In the genomic region with DNA sequence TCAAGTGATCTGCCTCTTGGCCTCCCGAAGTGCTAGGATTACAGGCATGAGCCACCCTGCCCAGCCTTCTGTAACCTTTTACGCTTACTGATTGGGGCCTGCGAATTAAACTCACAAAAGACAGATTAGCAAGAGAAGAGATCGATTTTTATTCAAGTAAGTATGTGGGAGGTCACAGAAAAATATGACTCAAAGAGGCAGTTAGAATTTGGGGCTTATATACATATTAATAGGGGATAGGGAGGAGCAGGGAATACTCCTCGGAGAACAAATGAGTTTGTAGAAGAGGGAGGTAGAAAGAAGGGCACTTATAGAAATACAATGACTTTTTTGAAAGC, we compare ENCODE assay signal across 19 cellular contexts.
DNase-seq lines count a peak whose midpoint lies in the region; TF ChIP-seq lines count a peak whose summit lies in the region.
"Had no signal": no experiment of that assay in that cellular context is flagged by ENCODE, and none has a peak within 500 bp of the region (broad histone marks: within the 10 kb centered on the region; RNA-seq: fewer than 3 reads in every experiment).

No MANE protein-coding gene starts in this region.

- H2AFZ ChIP-seq in trophoblast cell (ENCODE audit: insufficient read depth, low read length, poor library complexity) = no peak overlapping the region

- H4K91ac ChIP-seq in trophoblast cell (ENCODE audit: low read depth, low read length) = no peak overlapping the region

- no peak overlapping the region for H3K27ac ChIP-seq in HEK293 (ENCODE audit: extremely low read depth, low read depth, low read length)
- H3K27ac ChIP-seq in caudate nucleus (ENCODE audit: low read depth, low read length) = peak overlapping the region; percentile 50
- no peak overlapping the region for H3K27ac ChIP-seq in trophoblast cell (ENCODE audit: low read depth, low read length)
- H3K27ac ChIP-seq: A549; BLaER1 treated with 17β-estradiol and CSF1 and Interleukin-3, amounts not matched to agents 10 nM and 100 nM; KMS-11; RWPE1 had no signal

- H2BK5ac ChIP-seq in trophoblast cell (ENCODE audit: low read depth, low read length, poor library complexity) = no peak overlapping the region

- H3K4me3 ChIP-seq in HEK293 (ENCODE audit: low read depth, low read length) (no peak overlapping the region), trophoblast cell (ENCODE audit: low read depth, low read length) (no peak overlapping the region)
- H3K4me3 ChIP-seq: A549; BLaER1 treated with 17β-estradiol and CSF1 and Interleukin-3, amounts not matched to agents 10 nM and 100 nM had no signal

- no peaks in the 10 kb centered on the region for H3K4me1 ChIP-seq in HEK293 (ENCODE audit: control insufficient read depth, insufficient read depth, low read length)
- no peaks in the 10 kb centered on the region for H3K4me1 ChIP-seq in trophoblast cell (ENCODE audit: control insufficient read depth in 1 of 2, insufficient read depth in 2 of 2, low read length in 2 of 2)
- H3K4me1 ChIP-seq: A549; BLaER1 treated with 17β-estradiol and CSF1 and Interleukin-3, amounts not matched to agents 10 nM and 100 nM had no signal

- no peak overlapping the region for H4K12ac ChIP-seq in trophoblast cell (ENCODE audit: low read depth, low read length)

- WGBS in trophoblast cell (ENCODE audit: extremely low coverage, insufficient coverage, insufficient read length) = no CpG with 5 or more reads among the region's 5 CpGs

- CTCF ChIA-PET in HEK293 (lab: Yijun Ruan, JAX) = interaction anchor here (0.7 kb wide), 1 partner anchor 287 kb away, joined by 3 read pairs; no protein-coding TSS in a partner anchor

- no peak for TF ChIP-seq CTCF in HEK293 (tag by site-specific recombination; IDR thresholded peaks at IDR 0.05)

- H3K9me3 ChIP-seq in HEK293 (ENCODE audit: control insufficient read depth, insufficient read depth, low read depth, low read length) = no peaks in the 10 kb centered on the region
- peaks cover 3% of the 10 kb centered on the region for H3K9me3 ChIP-seq in trophoblast cell (ENCODE audit: insufficient read depth, low read depth, low read length)
- H3K9me3 ChIP-seq: A549 had no signal

- no peak overlapping the region for H3K4ac ChIP-seq in trophoblast cell (ENCODE audit: low read depth, low read length)

- DNase-seq in caudate nucleus (lab: John Stamatoyannopoulos, UW) (peak in 1 of 61 donors; percentile 11), iPS DF 19.7 (ENCODE audit: low read depth, low spot score) (peak; percentile 59), trophoblast cell (no peak), G401 (ENCODE audit: low spot score) (no peak), germinal center (ENCODE audit: low spot score) (no peak), NCI-H1417 (lab: John Stamatoyannopoulos, UW) (no peak)
- DNase-seq: CD4-positive, alpha-beta T cell; H7; NCI-H1048; NCI-H1417 treated with DMSO at 0.1 percent for 48 hours; NCI-H1694 treated with DMSO at 0.1 percent for 48 hours; NCI-H2227 treated with DMSO at 0.1 percent for 48 hours; NCI-H526 treated with DMSO at 0.1 percent for 48 hours; SHP77 had no signal

- POLR2A ChIA-PET in HEK293 (lab: Yijun Ruan, JAX) = no interaction called here

- no peaks in the 10 kb centered on the region for H3K79me2 ChIP-seq in trophoblast cell (ENCODE audit: control insufficient read depth, insufficient read depth, low read length, poor library complexity)

- H3K14ac ChIP-seq in trophoblast cell (ENCODE audit: low read length) = no peak overlapping the region

- H4K8ac ChIP-seq in trophoblast cell (ENCODE audit: low read depth, low read length) = no peak overlapping the region

- H3K27me3 ChIP-seq in trophoblast cell (ENCODE audit: insufficient read depth, low read length) = no peaks in the 10 kb centered on the region
- H3K27me3 ChIP-seq: BLaER1 treated with 17β-estradiol and CSF1 and Interleukin-3, amounts not matched to agents 10 nM and 100 nM had no signal

- no peak overlapping the region for H2BK12ac ChIP-seq in trophoblast cell (ENCODE audit: low read length)

- peak overlapping the region; percentile 18 for H2AK5ac ChIP-seq in trophoblast cell (ENCODE audit: low read length)

- H3K9ac ChIP-seq in trophoblast cell (ENCODE audit: low read length) = no peak overlapping the region
- H3K9ac ChIP-seq: BLaER1 treated with 17β-estradiol and CSF1 and Interleukin-3, amounts not matched to agents 10 nM and 100 nM; KMS-11 had no signal

- in situ Hi-C loops in G401 (cut with HindIII; ENCODE audit: low sequenced_read_pairs) = no loop called here

- no peaks in the 10 kb centered on the region for H3K36me3 ChIP-seq in HEK293 (ENCODE audit: control insufficient read depth in 2 of 2, insufficient read depth in 1 of 2, low read length in 2 of 2)
- no peaks in the 10 kb centered on the region for H3K36me3 ChIP-seq in trophoblast cell (ENCODE audit: control insufficient read depth in 1 of 2, insufficient read depth in 2 of 2, low read length in 2 of 2)
- H3K36me3 ChIP-seq: BLaER1 treated with 17β-estradiol and CSF1 and Interleukin-3, amounts not matched to agents 10 nM and 100 nM had no signal

- no peak overlapping the region for H2BK120ac ChIP-seq in trophoblast cell (ENCODE audit: insufficient read depth, low read length, poor library complexity)

- no peak overlapping the region for H3K4me2 ChIP-seq in trophoblast cell (ENCODE audit: low read length)
- H3K4me2 ChIP-seq: A549; BLaER1 treated with 17β-estradiol and CSF1 and Interleukin-3, amounts not matched to agents 10 nM and 100 nM; KMS-11 had no signal

- no peak overlapping the region for H3K18ac ChIP-seq in trophoblast cell (ENCODE audit: low read length)

- H3K23ac ChIP-seq in trophoblast cell (ENCODE audit: low read length) = no peak overlapping the region

- no peaks in the 10 kb centered on the region for H3K79me1 ChIP-seq in trophoblast cell (ENCODE audit: low read length)

TF ChIP-seq in HEK293, 187 proteins besides CTCF, POLR2A, EP300 and RAD21:
- TF ChIP-seq ZNF341 (tag by site-specific recombination; IDR thresholded peaks at IDR 0.05; ENCODE audit: low read depth) (peak; percentile 48; the same call in 1 of the 2 replicates), ZBTB48 (tag by site-specific recombination; IDR thresholded peaks at IDR 0.05) (no peak), BCL11B (tag by site-specific recombination; IDR thresholded peaks at IDR 0.05; ENCODE audit: low read depth) (no peak)
